Comparison of ENCODE assay signal across 8 cellular contexts in genomic region chr17:41777579-41778188, GRCh38. TPM values are rescaled to one million over a fixed set of nuclear protein-coding genes. Genes with fewer than 3 reads are reported as not detected.
A peak's percentile ranks its signal among the peaks of the same experiment; 100 is the strongest.
DNase-seq lines count a peak whose midpoint lies in the region; ATAC-seq, FAIRE-seq and TF ChIP-seq lines count a peak whose summit lies in the region.

No MANE protein-coding gene starts in this region.

- H3K4ac ChIP-seq in H1 (replicated peaks; ENCODE audit: insufficient read length, low read depth, low read length): peak overlapping the region; percentile 53

- no peak overlapping the region for H2AFZ ChIP-seq in H1 (ENCODE audit: low read length)

- H4K91ac ChIP-seq in H1 (replicated peaks; ENCODE audit: insufficient read length, low read length): peak overlapping the region; percentile 72

- H2AK5ac ChIP-seq in H1 (ENCODE audit: low read depth, low read length): peak overlapping the region; percentile 75; the same call in 1 of the 2 replicates

- no peak for TF ChIP-seq EP300 in H1 (IDR thresholded peaks at IDR 0.05; ENCODE audit: borderline replicate concordance in 1 of 2, low read depth in 2 of 2, low read length in 2 of 2)

- peak overlapping the region; percentile 72; the same call in 1 of the 2 replicates for H2BK20ac ChIP-seq in H1 (ENCODE audit: low read length)

- 85% methylated on average over 12 of the region's 12 CpGs; no CpG with 5 or more reads in 1 of the 2 experiments for WGBS in H1 (ENCODE audit: extremely low coverage in 1 of 2, insufficient coverage in 1 of 2, insufficient read length in 1 of 2, insufficient replicate concordance in 2 of 2, low coverage in 1 of 2, low lambda C conversion rate in 2 of 2, missing lambda C conversion rate in 1 of 2), 2 experiments
- WGBS in mesodermal cell (ENCODE audit: insufficient coverage in 2 of 2), 2 experiments: 79 to 89% methylated on average over 6 to 7 of the region's 12 CpGs

- H3K23ac ChIP-seq in H1 (ENCODE audit: insufficient read length): no peak overlapping the region

- H4K20me1 ChIP-seq in H1 (replicated peaks in 1 of 2; ENCODE audit: control insufficient read depth in 1 of 2, insufficient read depth in 2 of 2, low read length in 2 of 2): peaks cover 4 to 18% of the 10 kb centered on the region in 2 experiments

- no peak for TF ChIP-seq RAD21 in H1 (IDR thresholded peaks at IDR 0.05 in 1 of 2, conservative IDR thresholded peaks at IDR 0.05 in 1 of 2; ENCODE audit: low read depth in 2 of 2, low read length in 2 of 2)

- peak overlapping the region; percentile 88; the same call in 1 of the 2 replicates for H2BK12ac ChIP-seq in H1 (ENCODE audit: low read depth, low read length)

- no peak for TF ChIP-seq POLR2A in H1 (IDR thresholded peaks at IDR 0.05; ENCODE audit: control extremely low read depth in 1 of 2, low read depth in 2 of 2, low read length in 2 of 2)

- H3K79me2 ChIP-seq in H1 (ENCODE audit: control insufficient read depth in 1 of 2, insufficient read depth in 2 of 2, low read length in 2 of 2): peaks cover 0 to 64% of the 10 kb centered on the region in 2 experiments; a peak in 3 of 4 replicates

- peak; percentile 98 for DNase-seq in DMS53 (lab: John Stamatoyannopoulos, UW)
- DNase-seq in NCI-H510A treated with DMSO at 0.1 percent for 48 hours (lab: John Stamatoyannopoulos, UW): peak; percentile 94
- no peak for DNase-seq in H1 (ENCODE audit: low read depth in 1 of 2, low spot score in 2 of 2)
- no peak for DNase-seq in GM19240 (ENCODE audit: insufficient read length, low spot score)

- H3K27ac ChIP-seq in H1 (ENCODE audit: low read depth, low read length) (no peak overlapping the region), mesodermal cell (ENCODE audit: low read depth, low read length, severe bottlenecking) (peak overlapping the region; percentile 75)

- no peak overlapping the region for H3K14ac ChIP-seq in H1 (ENCODE audit: insufficient read length)

- H3K56ac ChIP-seq in H1 (replicated peaks; ENCODE audit: insufficient read length, low read depth, low read length): no peak overlapping the region

- peak overlapping the region; percentile 23; the same call in 1 of the 2 replicates for H4K8ac ChIP-seq in H1 (ENCODE audit: extremely low read depth, insufficient read depth, low read length)

- H2BK5ac ChIP-seq in H1 (ENCODE audit: low read depth, low read length): peak overlapping the region; percentile 10; the same call in 1 of the 2 replicates

- no peak overlapping the region for H4K5ac ChIP-seq in H1 (ENCODE audit: insufficient read length, low read depth, low read length)

- H3K9me3 ChIP-seq in H1 (ENCODE audit: insufficient read depth in 2 of 2, low read depth in 1 of 2, low read length in 1 of 2) (no peaks in the 10 kb centered on the region), mesodermal cell (ENCODE audit: control insufficient read depth, low read length) (no peaks in the 10 kb centered on the region)

- H3K79me1 ChIP-seq in H1 (ENCODE audit: low read depth, low read length): peaks cover 19% of the 10 kb centered on the region

- no peak for FAIRE-seq in H1 (lab: Jason Lieb, UNC)

- H3K36me3 ChIP-seq in H1 (ENCODE audit: control insufficient read depth in 2 of 4, insufficient read depth in 4 of 4, low read length in 3 of 4) (no peaks in the 10 kb centered on the region), mesodermal cell (ENCODE audit: control insufficient read depth, insufficient read depth, low read length) (peaks cover 51% of the 10 kb centered on the region)

- ATAC-seq in HG03460 (IDR thresholded peaks at IDR 0.05; ENCODE audit: unreplicated experiment) (no peak), HG03432 (IDR thresholded peaks at IDR 0.05; ENCODE audit: unreplicated experiment) (no peak), HG02571 (IDR thresholded peaks at IDR 0.05; ENCODE audit: unreplicated experiment) (no peak)

- H3K4me3 ChIP-seq in H1 (ENCODE audit: extremely low read depth in 1 of 4, insufficient read depth in 2 of 4, low read depth in 3 of 4, low read length in 4 of 4) (no peak overlapping the region), mesodermal cell (ENCODE audit: extremely low read depth, insufficient read depth, low read length, poor library complexity, severe bottlenecking) (no peak overlapping the region)

- no peak overlapping the region for H3K9ac ChIP-seq in H1 (replicated peaks in 1 of 4; ENCODE audit: extremely low read depth in 1 of 4, low read depth in 3 of 4, low read length in 3 of 4)

- H3K18ac ChIP-seq in H1 (ENCODE audit: extremely low read depth, low read length): peak overlapping the region; percentile 73

- no peaks in the 10 kb centered on the region for H3K23me2 ChIP-seq in H1 (ENCODE audit: low read depth, low read length)

- POLR2A ChIA-PET in H1 (lab: Charles Lee; ENCODE audit: partially characterized antibody): interaction anchor here (0.7 to 7.5 kb wide), 16 partner anchors 8 to 347 kb away, joined by 3 to 83 read pairs (median 4); partner anchors contain the start of genes HAP1, JUP and ODAD4

- peaks cover 0 to 49% (median 29%) of the 10 kb centered on the region in 4 experiments; a peak in 6 of 7 replicates for H3K4me1 ChIP-seq in H1 (replicated peaks in 1 of 4; ENCODE audit: control insufficient read depth in 3 of 4, insufficient read depth in 4 of 4, low read length in 3 of 4)
- H3K4me1 ChIP-seq in mesodermal cell (ENCODE audit: control insufficient read depth, insufficient read depth, low read length, poor library complexity, severe bottlenecking): peaks cover 52% of the 10 kb centered on the region

- CTCF ChIA-PET in H1 (lab: Charles Lee; ENCODE audit: partially characterized antibody): interaction anchor here (0.7 to 6.8 kb wide), 9 partner anchors 8 to 136 kb away, joined by 3 to 55 read pairs (median 4); partner anchors contain the start of gene JUP

- H3K27me3 ChIP-seq in H1 (replicated peaks in 1 of 4; ENCODE audit: control insufficient read depth in 3 of 4, extremely low read depth in 1 of 4, insufficient read depth in 3 of 4, low read length in 3 of 4): no peaks in the 10 kb centered on the region

- H2BK15ac ChIP-seq in H1 (ENCODE audit: low read length): no peak overlapping the region

- no peak for TF ChIP-seq CTCF in H1 (IDR thresholded peaks at IDR 0.05; ENCODE audit: control extremely low read depth in 1 of 3, insufficient read depth in 1 of 3, low read depth in 1 of 3, low read length in 3 of 3)

- no peak overlapping the region for H2BK120ac ChIP-seq in H1 (replicated peaks; ENCODE audit: low read depth, low read length)

- no peak overlapping the region for H3K4me2 ChIP-seq in H1 (ENCODE audit: insufficient read depth in 1 of 2, low read depth in 2 of 2, low read length in 2 of 2)

RNA-seq across cellular contexts. Expression of gene JUP, which starts 8.8 kb away (rescaled TPM):
- 98.6 and 102 TPM in 2 replicates for total RNA-seq in H1 (2021; fragmentation: NEBNext Ultra II Directional; extraction: Animal tissue kit (Norgen Biotek cat#: 25700))
- 62.8 and 125 TPM in 2 replicates for polyA plus RNA-seq in H1 (2011; rRNA removed)
- polyA plus RNA-seq in H1 (2011; cell fraction: cytosol; rRNA removed): 34.7 TPM
- polyA plus RNA-seq in H1 (2011; cell fraction: nucleus; rRNA removed): 89.8 TPM
- polyA plus RNA-seq in H1 (2012, experiment 1 of 2): 68.9 to 108 TPM (median 102 TPM) in 4 replicates
- polyA plus RNA-seq in H1 (2012, experiment 2 of 2): 109 TPM
- polyA plus RNA-seq in H1 (2013, experiment 1 of 2): 70.1 TPM
- 65.1 TPM for polyA plus RNA-seq in H1 (2013, experiment 2 of 2)
- 44.2 and 46.8 TPM in 2 replicates for polyA minus RNA-seq in H1 (2011; rRNA and poly(A)+ RNA removed)
- polyA minus RNA-seq in H1 (2011; cell fraction: cytosol; rRNA and poly(A)+ RNA removed): 76.7 TPM
- polyA minus RNA-seq in H1 (2011; cell fraction: nucleus; rRNA and poly(A)+ RNA removed): 48.4 TPM
- 133 TPM for polyA plus RNA-seq in mesodermal cell (2013, experiment 1 of 2)
- 116 TPM for polyA plus RNA-seq in mesodermal cell (2013, experiment 2 of 2)

RNA-seq across cellular contexts. Expression of gene P3H4, which starts 34.1 kb away (rescaled TPM):
- 22.6 and 23.4 TPM in 2 replicates for total RNA-seq in H1 (2021; fragmentation: NEBNext Ultra II Directional; extraction: Animal tissue kit (Norgen Biotek cat#: 25700))
- polyA plus RNA-seq in H1 (2011; rRNA removed): 26.7 and 36.6 TPM in 2 replicates
- polyA plus RNA-seq in H1 (2011; cell fraction: cytosol; rRNA removed): 32.3 TPM
- polyA plus RNA-seq in H1 (2011; cell fraction: nucleus; rRNA removed): 26.2 TPM
- 19.2 to 25.6 TPM (median 23.3 TPM) in 4 replicates for polyA plus RNA-seq in H1 (2012, experiment 1 of 2)
- 18.1 TPM for polyA plus RNA-seq in H1 (2012, experiment 2 of 2)
- polyA plus RNA-seq in H1 (2013, experiment 1 of 2): 27.7 TPM
- 29.1 TPM for polyA plus RNA-seq in H1 (2013, experiment 2 of 2)
- 13.9 and 14.4 TPM in 2 replicates for polyA minus RNA-seq in H1 (2011; rRNA and poly(A)+ RNA removed)
- 22.9 TPM for polyA minus RNA-seq in H1 (2011; cell fraction: cytosol; rRNA and poly(A)+ RNA removed)
- polyA minus RNA-seq in H1 (2011; cell fraction: nucleus; rRNA and poly(A)+ RNA removed): 22.3 TPM
- polyA plus RNA-seq in mesodermal cell (2013, experiment 1 of 2): 51.8 TPM
- 41.0 TPM for polyA plus RNA-seq in mesodermal cell (2013, experiment 2 of 2)

RNA-seq across cellular contexts. Expression of gene FKBP10, which starts 35.1 kb away (rescaled TPM):
- 173 and 179 TPM in 2 replicates for total RNA-seq in H1 (2021; fragmentation: NEBNext Ultra II Directional; extraction: Animal tissue kit (Norgen Biotek cat#: 25700))
- 283 and 410 TPM in 2 replicates for polyA plus RNA-seq in H1 (2011; rRNA removed)
- polyA plus RNA-seq in H1 (2011; cell fraction: cytosol; rRNA removed): 347 TPM
- polyA plus RNA-seq in H1 (2011; cell fraction: nucleus; rRNA removed): 1,193 TPM
- 206 to 277 TPM (median 242 TPM) in 4 replicates for polyA plus RNA-seq in H1 (2012, experiment 1 of 2)
- polyA plus RNA-seq in H1 (2012, experiment 2 of 2): 146 TPM
- 233 TPM for polyA plus RNA-seq in H1 (2013, experiment 1 of 2)
- polyA plus RNA-seq in H1 (2013, experiment 2 of 2): 222 TPM
- 102 and 130 TPM in 2 replicates for polyA minus RNA-seq in H1 (2011; rRNA and poly(A)+ RNA removed)
- 115 TPM for polyA minus RNA-seq in H1 (2011; cell fraction: cytosol; rRNA and poly(A)+ RNA removed)
- polyA minus RNA-seq in H1 (2011; cell fraction: nucleus; rRNA and poly(A)+ RNA removed): 148 TPM
- polyA plus RNA-seq in mesodermal cell (2013, experiment 1 of 2): 380 TPM
- polyA plus RNA-seq in mesodermal cell (2013, experiment 2 of 2): 318 TPM

RNA-seq across cellular contexts. Expression of gene HAP1, which starts 43.2 kb away (rescaled TPM):
- total RNA-seq in H1 (2021; fragmentation: NEBNext Ultra II Directional; extraction: Animal tissue kit (Norgen Biotek cat#: 25700)): 3.6 and 3.8 TPM in 2 replicates
- polyA plus RNA-seq in H1 (2011; rRNA removed): 2.3 and 3.4 TPM in 2 replicates
- 2.9 TPM for polyA plus RNA-seq in H1 (2011; cell fraction: cytosol; rRNA removed)
- 10.6 TPM for polyA plus RNA-seq in H1 (2011; cell fraction: nucleus; rRNA removed)
- 2.4 to 3.6 TPM (median 2.8 TPM) in 4 replicates for polyA plus RNA-seq in H1 (2012, experiment 1 of 2)
- polyA plus RNA-seq in H1 (2012, experiment 2 of 2): 1.9 TPM
- 1.8 TPM for polyA plus RNA-seq in H1 (2013, experiment 1 of 2)
- polyA plus RNA-seq in H1 (2013, experiment 2 of 2): 1.5 TPM
- polyA minus RNA-seq in H1 (2011; rRNA and poly(A)+ RNA removed): 0.80 and 1.3 TPM in 2 replicates
- 0.66 TPM for polyA minus RNA-seq in H1 (2011; cell fraction: cytosol; rRNA and poly(A)+ RNA removed)
- 2.6 TPM for polyA minus RNA-seq in H1 (2011; cell fraction: nucleus; rRNA and poly(A)+ RNA removed)
- 0.77 TPM for polyA plus RNA-seq in mesodermal cell (2013, experiment 1 of 2)
- polyA plus RNA-seq in mesodermal cell (2013, experiment 2 of 2): 0.51 TPM

RNA-seq across cellular contexts. Expression of gene NT5C3B, which starts 58.3 kb away (rescaled TPM):
- total RNA-seq in H1 (2021; fragmentation: NEBNext Ultra II Directional; extraction: Animal tissue kit (Norgen Biotek cat#: 25700)): 68.7 and 71.4 TPM in 2 replicates
- polyA plus RNA-seq in H1 (2011; rRNA removed): 86.9 and 94.5 TPM in 2 replicates
- 101 TPM for polyA plus RNA-seq in H1 (2011; cell fraction: cytosol; rRNA removed)
- polyA plus RNA-seq in H1 (2011; cell fraction: nucleus; rRNA removed): 76.7 TPM
- polyA plus RNA-seq in H1 (2012, experiment 1 of 2): 64.8 to 85.1 TPM (median 79.0 TPM) in 4 replicates
- polyA plus RNA-seq in H1 (2012, experiment 2 of 2): 93.2 TPM
- polyA plus RNA-seq in H1 (2013, experiment 1 of 2): 59.6 TPM
- polyA plus RNA-seq in H1 (2013, experiment 2 of 2): 59.2 TPM
- polyA minus RNA-seq in H1 (2011; rRNA and poly(A)+ RNA removed): 54.5 and 69.3 TPM in 2 replicates
- polyA minus RNA-seq in H1 (2011; cell fraction: cytosol; rRNA and poly(A)+ RNA removed): 34.0 TPM
- 47.8 TPM for polyA minus RNA-seq in H1 (2011; cell fraction: nucleus; rRNA and poly(A)+ RNA removed)
- polyA plus RNA-seq in mesodermal cell (2013, experiment 1 of 2): 72.1 TPM
- 61.6 TPM for polyA plus RNA-seq in mesodermal cell (2013, experiment 2 of 2)

Comparison
In these comparisons a context has a peak if more than half of its experiments do, and no peak if none do; other contexts are left out.
1. DNase-seq: peak in DMS53 (single experiment) and NCI-H510A treated with DMSO at 0.1 percent for 48 hours (single experiment); none in H1 (0 of 2) and GM19240 (single experiment).